In genomic region chr6:157908369-157909281, GRCh38 we compare ENCODE assay signal across 12 cellular contexts.
DNase-seq lines count a peak whose midpoint lies in the region; ATAC-seq and TF ChIP-seq lines count a peak whose summit lies in the region.
"Had no signal": no experiment of that assay in that cellular context is flagged by ENCODE, and none has a peak within 500 bp of the region (broad histone marks: within the 10 kb centered on the region; RNA-seq: fewer than 3 reads in every experiment).

No MANE protein-coding gene starts in this region.

- TF ChIP-seq CTCF in CD4-positive, alpha-beta T cell (IDR thresholded peaks at IDR 0.05), result no peak
- TF ChIP-seq CTCF in mesothelial cell of epicardium (IDR thresholded peaks at IDR 0.05; ENCODE audit: unreplicated experiment), result no peak

- CTCF ChIA-PET in CD4-positive, alpha-beta T cell (lab: Charles Lee), result interaction anchor here (1.2 kb wide), 1 partner anchor 195 kb away, joined by 3 read pairs; no protein-coding TSS in a partner anchor

- POLR2A ChIA-PET in CD4-positive, alpha-beta T cell (lab: Charles Lee), result interaction anchor here (1.2 kb wide), 1 partner anchor 23 kb away, joined by 3 read pairs; no protein-coding TSS in a partner anchor

- peak overlapping the region; percentile 42 for H3K27ac Mint-ChIP-seq in CD4-positive, alpha-beta T cell
- peak overlapping the region; percentile 87 for H3K27ac Mint-ChIP-seq in activated T-helper 17 cell treated with anti-CD3 and anti-CD28 coated beads, Interleukin-2, amount 50 U/mL, for 72 hours
- H3K27ac Mint-ChIP-seq in mesothelial cell of epicardium, result no peak overlapping the region
- H3K27ac Mint-ChIP-seq: dendritic cell treated with granulocyte-macrophage colony-stimulating factor and Interleukin-4, amounts not matched to agents 40 ng/mL and 50 ng/mL, for 4 days had no signal

- H3K9me3 Mint-ChIP-seq in CD4-positive, alpha-beta T cell, result no peaks in the 10 kb centered on the region
- H3K9me3 Mint-ChIP-seq in activated T-helper 17 cell treated with anti-CD3 and anti-CD28 coated beads, Interleukin-2, amount 50 U/mL, for 72 hours, result no peaks in the 10 kb centered on the region
- H3K9me3 Mint-ChIP-seq in mesothelial cell of epicardium, result peaks cover 3% of the 10 kb centered on the region
- H3K9me3 Mint-ChIP-seq: dendritic cell treated with granulocyte-macrophage colony-stimulating factor and Interleukin-4, amounts not matched to agents 40 ng/mL and 50 ng/mL, for 4 days had no signal

- H3K27ac ChIP-seq in CD4-positive, alpha-beta T cell (ENCODE audit: low read depth, low read length), result no peak overlapping the region

- no peak overlapping the region for H3K4me3 Mint-ChIP-seq in CD4-positive, alpha-beta T cell
- H3K4me3 Mint-ChIP-seq in activated T-helper 17 cell treated with anti-CD3 and anti-CD28 coated beads, Interleukin-2, amount 50 U/mL, for 72 hours, result peak overlapping the region; percentile 8
- no peak overlapping the region for H3K4me3 Mint-ChIP-seq in mesothelial cell of epicardium
- H3K4me3 Mint-ChIP-seq: dendritic cell treated with granulocyte-macrophage colony-stimulating factor and Interleukin-4, amounts not matched to agents 40 ng/mL and 50 ng/mL, for 4 days had no signal

- intact Hi-C loops in CD4-positive, alpha-beta T cell (cut with DNase I, micrococcal nuclease), result no loop called here

- ATAC-seq in CD4-positive, alpha-beta T cell (ENCODE audit: poor library complexity), result no peak
- ATAC-seq in GM18867 (IDR thresholded peaks at IDR 0.05; ENCODE audit: unreplicated experiment), result peak; percentile 57
- peak; percentile 58 for ATAC-seq in HG02938 (IDR thresholded peaks at IDR 0.05; ENCODE audit: unreplicated experiment)
- peak; percentile 62 for ATAC-seq in activated T-helper 17 cell treated with anti-CD3 and anti-CD28 coated beads, Interleukin-2, amount 50 U/mL, for 72 hours (replicated peaks)

- no peak for DNase-seq in CD4-positive, alpha-beta T cell
- DNase-seq in SIG-M5 treated with dmso at 0.1 percent for 504 hours (lab: John Stamatoyannopoulos, UW; ENCODE audit: unreplicated experiment) (no peak), mesothelial cell of epicardium (ENCODE audit: low spot score in 2 of 2, unreplicated experiment in 2 of 2) (no peak), hypothalamus (lab: John Stamatoyannopoulos, UW) (no peak)
- DNase-seq in stimulated activated CD4-positive, alpha-beta T cell treated with anti-CD3 and anti-CD28 coated beads, Interleukin-15, amount 100 ng/mL, for 24 hours, result no peak
- DNase-seq: BE2C, head of caudate nucleus, midbrain had no signal

- no peaks in the 10 kb centered on the region for H3K9me3 ChIP-seq in CD4-positive, alpha-beta T cell (ENCODE audit: control insufficient read depth, low read length)
- H3K9me3 ChIP-seq: BE2C had no signal

- H3K4me1 Mint-ChIP-seq in CD4-positive, alpha-beta T cell (ENCODE audit: low read depth), result peaks cover 5% of the 10 kb centered on the region
- H3K4me1 Mint-ChIP-seq in activated T-helper 17 cell treated with anti-CD3 and anti-CD28 coated beads, Interleukin-2, amount 50 U/mL, for 72 hours, result peaks cover 20% of the 10 kb centered on the region
- H3K4me1 Mint-ChIP-seq in mesothelial cell of epicardium, result peaks cover 12% of the 10 kb centered on the region

- no peaks in the 10 kb centered on the region for H3K27me3 ChIP-seq in CD4-positive, alpha-beta T cell (ENCODE audit: control insufficient read depth, insufficient read depth, low read length)
- H3K27me3 ChIP-seq: BE2C had no signal

- H3K36me3 Mint-ChIP-seq in CD4-positive, alpha-beta T cell (ENCODE audit: low read depth), result peaks cover 97% of the 10 kb centered on the region
- H3K36me3 Mint-ChIP-seq in activated T-helper 17 cell treated with anti-CD3 and anti-CD28 coated beads, Interleukin-2, amount 50 U/mL, for 72 hours (ENCODE audit: low read depth), result peaks cover 94% of the 10 kb centered on the region
- peaks cover 42% of the 10 kb centered on the region for H3K36me3 Mint-ChIP-seq in mesothelial cell of epicardium

- no peaks in the 10 kb centered on the region for H3K27me3 Mint-ChIP-seq in CD4-positive, alpha-beta T cell
- no peaks in the 10 kb centered on the region for H3K27me3 Mint-ChIP-seq in activated T-helper 17 cell treated with anti-CD3 and anti-CD28 coated beads, Interleukin-2, amount 50 U/mL, for 72 hours
- H3K27me3 Mint-ChIP-seq in mesothelial cell of epicardium (ENCODE audit: low read depth), result no peaks in the 10 kb centered on the region
- H3K27me3 Mint-ChIP-seq: dendritic cell treated with granulocyte-macrophage colony-stimulating factor and Interleukin-4, amounts not matched to agents 40 ng/mL and 50 ng/mL, for 4 days had no signal
